15 cellular contexts compared by ENCODE assay signal in genomic region chr6:170297577-170298330, GRCh38. TPM values are rescaled to one million over a fixed set of nuclear protein-coding genes. Genes with fewer than 3 reads are reported as not detected.
DNase-seq lines count a peak whose midpoint lies in the region; ATAC-seq and TF ChIP-seq lines count a peak whose summit lies in the region.
"Had no signal": no experiment of that assay in that cellular context is flagged by ENCODE, and none has a peak within 500 bp of the region (broad histone marks: within the 10 kb centered on the region; RNA-seq: fewer than 3 reads in every experiment).

No MANE protein-coding gene starts in this region.

- 13% methylated on average over 11 of the region's 11 CpGs for WGBS in hepatocyte (ENCODE audit: low lambda C conversion rate, missing lambda C conversion rate)
- no CpG with 5 or more reads among the region's 11 CpGs for WGBS in neuronal stem cell (ENCODE audit: extremely low coverage in 2 of 2, insufficient read length in 2 of 2, insufficient replicate concordance in 1 of 2), 2 donors

- H4K91ac ChIP-seq in neuronal stem cell (ENCODE audit: low read depth, low read length, poor library complexity), result no peak overlapping the region

- H3K27ac Mint-ChIP-seq in activated naive CD4-positive, alpha-beta T cell treated with anti-CD3 and anti-CD28 coated beads, Interleukin-2, amount 50 U/mL, for 72 hours, result no peak overlapping the region
- H3K27ac Mint-ChIP-seq: dendritic cell treated with granulocyte-macrophage colony-stimulating factor and Interleukin-4, amounts not matched to agents 40 ng/mL and 50 ng/mL, for 4 days had no signal

- H2AK5ac ChIP-seq in neuronal stem cell (ENCODE audit: low read depth, low read length), result peak overlapping the region; percentile 51

- no peak overlapping the region for H2BK12ac ChIP-seq in neuronal stem cell (ENCODE audit: low read length)

- H3K4me1 ChIP-seq in HUES48 (ENCODE audit: control insufficient read depth, insufficient read depth, low read length) (peaks cover 41% of the 10 kb centered on the region), hepatocyte (ENCODE audit: insufficient read depth) (peaks cover 27% of the 10 kb centered on the region), neuronal stem cell (ENCODE audit: control insufficient read depth in 2 of 2, insufficient read depth in 1 of 2, low read depth in 1 of 2, low read length in 2 of 2) (peaks cover 22 to 44% of the 10 kb centered on the region in 2 donors)

- H2AFZ ChIP-seq in hepatocyte (no peak overlapping the region), neuronal stem cell (ENCODE audit: low read length) (no peak overlapping the region)

- no peak overlapping the region for H2BK120ac ChIP-seq in neuronal stem cell (ENCODE audit: low read depth, low read length)

- peaks cover 3% of the 10 kb centered on the region for H3K79me1 ChIP-seq in neuronal stem cell (ENCODE audit: low read depth, low read length)

- H3K9me2 ChIP-seq in hepatocyte (replicated peaks; ENCODE audit: insufficient read depth), result no peaks in the 10 kb centered on the region

- no peak overlapping the region for H2BK5ac ChIP-seq in neuronal stem cell (ENCODE audit: low read length)

- H3K4me2 ChIP-seq in hepatocyte, result peak overlapping the region; percentile 100
- H3K4me2 ChIP-seq in neuronal stem cell (ENCODE audit: insufficient read depth, low read length, poor library complexity, severe bottlenecking), result peak overlapping the region; percentile 96

- no peaks in the 10 kb centered on the region for H3K79me2 ChIP-seq in hepatocyte

- H3K9me3 Mint-ChIP-seq in activated naive CD4-positive, alpha-beta T cell treated with anti-CD3 and anti-CD28 coated beads, Interleukin-2, amount 50 U/mL, for 72 hours, result peaks cover 5 to 11% of the 10 kb centered on the region in 2 donors
- H3K9me3 Mint-ChIP-seq: dendritic cell treated with granulocyte-macrophage colony-stimulating factor and Interleukin-4, amounts not matched to agents 40 ng/mL and 50 ng/mL, for 4 days had no signal

- no peak for ATAC-seq in activated naive CD4-positive, alpha-beta T cell treated with anti-CD3 and anti-CD28 coated beads, Interleukin-2, amount 50 U/mL, for 72 hours
- no peak for ATAC-seq in HG03135 (IDR thresholded peaks at IDR 0.05; ENCODE audit: unreplicated experiment)

- H4K20me1 ChIP-seq in hepatocyte (ENCODE audit: insufficient read depth, poor library complexity, severe bottlenecking), result no peaks in the 10 kb centered on the region

- peak overlapping the region; percentile 78 for H3K18ac ChIP-seq in neuronal stem cell (ENCODE audit: low read length)

- H3K4ac ChIP-seq in neuronal stem cell (ENCODE audit: low read length), result no peak overlapping the region

- H3K23ac ChIP-seq in neuronal stem cell (ENCODE audit: low read depth, low read length, poor library complexity), result no peak overlapping the region

- no peak overlapping the region for H2BK15ac ChIP-seq in neuronal stem cell (ENCODE audit: low read length)

- H3K27me3 ChIP-seq in HUES48 (ENCODE audit: control insufficient read depth, insufficient read depth, low read length) (peaks cover 54% of the 10 kb centered on the region), hepatocyte (peaks cover 71% of the 10 kb centered on the region), neuronal stem cell (ENCODE audit: control insufficient read depth in 3 of 3, insufficient read depth in 3 of 3, low read depth in 1 of 3, low read length in 3 of 3) (peaks cover 0 to 26% (median 5%) of the 10 kb centered on the region in 3 experiments)

- no peak for TF ChIP-seq CTCF in hepatocyte (IDR thresholded peaks at IDR 0.05; ENCODE audit: poor library complexity)

- no peak overlapping the region for H4K8ac ChIP-seq in neuronal stem cell (ENCODE audit: low read depth, low read length)

- no peak overlapping the region for H3K14ac ChIP-seq in neuronal stem cell (ENCODE audit: low read length)

- peaks cover 5 to 17% of the 10 kb centered on the region in 2 donors for H3K36me3 Mint-ChIP-seq in activated naive CD4-positive, alpha-beta T cell treated with anti-CD3 and anti-CD28 coated beads, Interleukin-2, amount 50 U/mL, for 72 hours

- DNase-seq in NCI-H774 (lab: John Stamatoyannopoulos, UW), result peak; percentile 84
- DNase-seq in hepatocyte (ENCODE audit: low spot score), result no peak
- DNase-seq in neuronal stem cell (ENCODE audit: low spot score), result peak; percentile 48
- no peak for DNase-seq in NCI-H2171 treated with DMSO at 0.1 percent for 48 hours (lab: John Stamatoyannopoulos, UW)
- no peak for DNase-seq in activated naive CD4-positive, alpha-beta T cell treated with anti-CD3 and anti-CD28 coated beads, Interleukin-2, amount 50 U/mL, for 72 hours (ENCODE audit: low spot score in 2 of 2)
- DNase-seq in NCI-H446 (lab: John Stamatoyannopoulos, UW), result no peak
- DNase-seq: heart left ventricle, mesendoderm, transverse colon had no signal

- H3K4me3 ChIP-seq in HUES48 (ENCODE audit: low read depth, low read length) (peak overlapping the region; percentile 5; the same call in 1 of the 2 replicates), hepatocyte (no peak overlapping the region), neuronal stem cell (ENCODE audit: low read length in 2 of 2) (peak overlapping the region in 1 of 2 donors; percentile 5)
- H3K4me3 ChIP-seq: SJSA1 had no signal

- H3K9ac ChIP-seq in HUES48 (ENCODE audit: low read depth, low read length) (no peak overlapping the region), neuronal stem cell (ENCODE audit: low read depth, low read length, poor library complexity) (no peak overlapping the region)

- H3K9me3 ChIP-seq in HUES48 (ENCODE audit: control insufficient read depth, insufficient read depth, low read length), result peaks cover 32% of the 10 kb centered on the region
- no peaks in the 10 kb centered on the region for H3K9me3 ChIP-seq in hepatocyte (ENCODE audit: low read depth)
- H3K9me3 ChIP-seq in neuronal stem cell (replicated peaks in 1 of 2; ENCODE audit: control insufficient read depth in 2 of 2, insufficient read depth in 1 of 2, low read depth in 1 of 2, low read length in 2 of 2), result peaks cover 1 to 19% of the 10 kb centered on the region in 2 donors
- H3K9me3 ChIP-seq: esophagus muscularis mucosa, heart left ventricle, transverse colon had no signal

- H3K27ac ChIP-seq in HUES48 (ENCODE audit: low read depth, low read length) (no peak overlapping the region), hepatocyte (no peak overlapping the region), neuronal stem cell (replicated peaks; ENCODE audit: low read length) (peak overlapping the region; percentile 89)
- H3K27ac ChIP-seq: esophagus muscularis mucosa, heart left ventricle, SJSA1 had no signal

- H3K36me3 ChIP-seq in HUES48 (ENCODE audit: control insufficient read depth, insufficient read depth, low read length) (no peaks in the 10 kb centered on the region), hepatocyte (replicated peaks; ENCODE audit: insufficient read depth, low read depth) (no peaks in the 10 kb centered on the region), neuronal stem cell (replicated peaks in 1 of 2; ENCODE audit: control insufficient read depth in 2 of 2, insufficient read depth in 2 of 2, low read length in 2 of 2) (no peaks in the 10 kb centered on the region)
- H3K36me3 ChIP-seq: esophagus muscularis mucosa, heart left ventricle, SJSA1, transverse colon had no signal

RNA-seq across cellular contexts. Expression of gene DLL1, which starts 6.9 kb away (rescaled TPM):
- total RNA-seq in hepatocyte, result 2.5 and 3.3 TPM in 2 replicates
- polyA plus RNA-seq in hepatocyte, result 3.1 and 3.6 TPM in 2 replicates
- 66.9 TPM for polyA plus RNA-seq in neuronal stem cell (2013, experiment 1 of 2)
- polyA plus RNA-seq in neuronal stem cell (2013, experiment 2 of 2), result 67.5 TPM
- 1 to 10 TPM; 1.1 to 2.6 TPM for total RNA-seq in activated naive CD4-positive, alpha-beta T cell treated with anti-CD3 and anti-CD28 coated beads, Interleukin-2, amount 50 U/mL, for 72 hours
- total RNA-seq: OCI-LY7 had no signal

RNA-seq across cellular contexts. Expression of gene FAM120B, which starts 8.8 kb away (rescaled TPM):
- total RNA-seq in hepatocyte, result 16.0 and 19.5 TPM in 2 replicates
- 25.0 and 25.8 TPM in 2 replicates for polyA plus RNA-seq in hepatocyte
- polyA plus RNA-seq in neuronal stem cell (2013, experiment 1 of 2), result 18.0 TPM
- polyA plus RNA-seq in neuronal stem cell (2013, experiment 2 of 2), result 17.8 TPM
- total RNA-seq in activated naive CD4-positive, alpha-beta T cell treated with anti-CD3 and anti-CD28 coated beads, Interleukin-2, amount 50 U/mL, for 72 hours, result 10 to 100 TPM; 14.1 to 25.9 TPM

Comparison
In these comparisons a context has a peak if more than half of its experiments do, and no peak if none do; other contexts are left out.
1. DNase-seq: peak in NCI-H774 (single experiment) and neuronal stem cell (single experiment); none in hepatocyte (single experiment), NCI-H2171 treated with DMSO at 0.1 percent for 48 hours (single experiment), activated naive CD4-positive, alpha-beta T cell treated with anti-CD3 and anti-CD28 coated beads, Interleukin-2, amount 50 U/mL, for 72 hours (0 of 2) and NCI-H446 (0 of 2).